In genomic region chr14:99654235-99655000, GRCh38 we compare ENCODE assay signal across 10 cellular contexts. TPM values are rescaled to one million over a fixed set of nuclear protein-coding genes. Genes with fewer than 3 reads are reported as not detected.
A peak's percentile ranks its signal among the peaks of the same experiment; 100 is the strongest.
DNase-seq lines count a peak whose midpoint lies in the region; ATAC-seq and TF ChIP-seq lines count a peak whose summit lies in the region.
"Had no signal": no experiment of that assay in that cellular context is flagged by ENCODE, and none has a peak within 500 bp of the region (broad histone marks: within the 10 kb centered on the region; RNA-seq: fewer than 3 reads in every experiment).

No MANE protein-coding gene starts in this region.

- H3K36me3 ChIP-seq in right atrium auricular region: no peaks in the 10 kb centered on the region

- H3K27me3 ChIP-seq in right atrium auricular region: peaks cover 0 to 3% of the 10 kb centered on the region in 2 donors

- in situ Hi-C loops in astrocyte of the cerebellum (cut with HindIII; ENCODE audit: low sequenced_read_pairs): no loop called here

- no peak for TF ChIP-seq CTCF in right atrium auricular region (IDR thresholded peaks at IDR 0.05)
- no peak for TF ChIP-seq CTCF in astrocyte of the cerebellum (IDR thresholded peaks at IDR 0.05; ENCODE audit: low read depth, low read length, missing control alignments)
- no peak for TF ChIP-seq CTCF in natural killer cell (IDR thresholded peaks at IDR 0.05)

- H3K4me3 ChIP-seq in right atrium auricular region (no peak overlapping the region), astrocyte of the cerebellum (ENCODE audit: low read depth, low read length) (no peak overlapping the region)

- no peaks in the 10 kb centered on the region for H3K9me3 Mint-ChIP-seq in natural killer cell
- no peaks in the 10 kb centered on the region for H3K9me3 Mint-ChIP-seq in activated T-helper 17 cell treated with anti-CD3 and anti-CD28 coated beads, Interleukin-2, amount 50 U/mL, for 72 hours
- H3K9me3 Mint-ChIP-seq: stimulated activated naive CD8-positive, alpha-beta T cell treated with anti-CD3 and anti-CD28 coated beads, Interleukin-15, amount 100 ng/mL, for 72 hours had no signal

- peaks cover 0 to 7% of the 10 kb centered on the region in 2 donors for H3K4me1 ChIP-seq in right atrium auricular region

- H3K4me1 Mint-ChIP-seq in natural killer cell: no peaks in the 10 kb centered on the region
- no peaks in the 10 kb centered on the region for H3K4me1 Mint-ChIP-seq in activated T-helper 17 cell treated with anti-CD3 and anti-CD28 coated beads, Interleukin-2, amount 50 U/mL, for 72 hours
- H3K4me1 Mint-ChIP-seq: stimulated activated naive CD8-positive, alpha-beta T cell treated with anti-CD3 and anti-CD28 coated beads, Interleukin-15, amount 100 ng/mL, for 72 hours had no signal

- H3K27ac Mint-ChIP-seq in natural killer cell: no peak overlapping the region
- no peak overlapping the region for H3K27ac Mint-ChIP-seq in activated T-helper 17 cell treated with anti-CD3 and anti-CD28 coated beads, Interleukin-2, amount 50 U/mL, for 72 hours

- no peaks in the 10 kb centered on the region for H3K36me3 Mint-ChIP-seq in natural killer cell
- H3K36me3 Mint-ChIP-seq in activated T-helper 17 cell treated with anti-CD3 and anti-CD28 coated beads, Interleukin-2, amount 50 U/mL, for 72 hours (ENCODE audit: low read depth): no peaks in the 10 kb centered on the region

- H3K4me3 Mint-ChIP-seq in natural killer cell: no peak overlapping the region
- H3K4me3 Mint-ChIP-seq in activated T-helper 17 cell treated with anti-CD3 and anti-CD28 coated beads, Interleukin-2, amount 50 U/mL, for 72 hours: no peak overlapping the region
- H3K4me3 Mint-ChIP-seq: stimulated activated naive CD8-positive, alpha-beta T cell treated with anti-CD3 and anti-CD28 coated beads, Interleukin-15, amount 100 ng/mL, for 72 hours had no signal

- intact Hi-C loops in Right ventricle myocardium inferior (cut with DNase I) (no loop called here), natural killer cell (cut with micrococcal nuclease) (no loop called here)

- peak; percentile 82 for ATAC-seq in Right ventricle myocardium inferior
- ATAC-seq in natural killer cell: no peak
- ATAC-seq in GM21786 (IDR thresholded peaks at IDR 0.05; ENCODE audit: unreplicated experiment): no peak
- ATAC-seq in activated T-helper 17 cell treated with anti-CD3 and anti-CD28 coated beads, Interleukin-2, amount 50 U/mL, for 72 hours (replicated peaks): no peak
- ATAC-seq: stimulated activated naive CD8-positive, alpha-beta T cell treated with anti-CD3 and anti-CD28 coated beads, Interleukin-15, amount 100 ng/mL, for 72 hours had no signal

- H3K9me3 ChIP-seq in right atrium auricular region: no peaks in the 10 kb centered on the region

- H3K27ac ChIP-seq in right atrium auricular region: no peak overlapping the region

- DNase-seq in Right ventricle myocardium inferior (ENCODE audit: missing footprints): peak; percentile 79
- DNase-seq in right atrium auricular region (ENCODE audit: low spot score): no peak
- peak; percentile 75 for DNase-seq in astrocyte of the cerebellum (ENCODE audit: low read depth)
- DNase-seq in hepatic stellate cell (ENCODE audit: low spot score): peak; percentile 44
- peak; percentile 69 for DNase-seq in ureter (ENCODE audit: low spot score)
- no peak for DNase-seq in natural killer cell
- DNase-seq: activated CD4-positive, alpha-beta T cell treated with anti-CD3 and anti-CD28 coated beads, Interleukin-2, amount 50 U/mL, for 1 hour; stimulated activated naive CD8-positive, alpha-beta T cell treated with anti-CD3 and anti-CD28 coated beads, Interleukin-15, amount 100 ng/mL, for 72 hours had no signal

- H3K27me3 Mint-ChIP-seq in natural killer cell (ENCODE audit: low read depth in 2 of 2): peaks cover 21 to 34% of the 10 kb centered on the region in 2 donors
- peaks cover 39% of the 10 kb centered on the region for H3K27me3 Mint-ChIP-seq in activated T-helper 17 cell treated with anti-CD3 and anti-CD28 coated beads, Interleukin-2, amount 50 U/mL, for 72 hours

RNA-seq across cellular contexts. Expression of gene HHIPL1, which starts 9.5 kb away (rescaled TPM):
- total RNA-seq in Right ventricle myocardium inferior (1.5 TPM), right atrium auricular region (1 to 10 TPM; 1.8 to 2.4 TPM), ureter (2.4 TPM), natural killer cell (not detected)
- total RNA-seq in activated T-helper 17 cell treated with anti-CD3 and anti-CD28 coated beads, Interleukin-2, amount 50 U/mL, for 72 hours: under 1 TPM in 1 of 2 donors, not detected in 1; 0.19 TPM

RNA-seq across cellular contexts. Expression of gene CYP46A1, which starts 29.7 kb away (rescaled TPM):
- total RNA-seq in Right ventricle myocardium inferior (2.2 TPM), right atrium auricular region (1 to 10 TPM; 1.4 to 6.9 TPM), ureter (2.2 TPM), natural killer cell (under 1 TPM; 0.09 to 0.45 (median 0.09) TPM)
- under 1 TPM; 0.04 to 0.16 TPM for total RNA-seq in activated T-helper 17 cell treated with anti-CD3 and anti-CD28 coated beads, Interleukin-2, amount 50 U/mL, for 72 hours

RNA-seq across cellular contexts. Expression of gene CCDC85C, which starts 50.4 kb away (rescaled TPM):
- total RNA-seq in Right ventricle myocardium inferior (53.1 TPM), right atrium auricular region (10 to 100 TPM; 17.1 to 17.7 TPM), ureter (30.1 TPM), natural killer cell (1 to 10 TPM in 2 of 3 donors, under 1 TPM in 1; 0.73 to 4.3 (median 2.8) TPM)
- total RNA-seq in activated T-helper 17 cell treated with anti-CD3 and anti-CD28 coated beads, Interleukin-2, amount 50 U/mL, for 72 hours: 1 to 10 TPM; 2.8 to 3.4 TPM

Comparison
In these comparisons a context has a peak if more than half of its experiments do, and no peak if none do; other contexts are left out.
1. DNase-seq: peak in Right ventricle myocardium inferior (single experiment), astrocyte of the cerebellum (single experiment), hepatic stellate cell (single experiment) and ureter (single experiment); none in right atrium auricular region (single experiment) and natural killer cell (single experiment).